1 cellular context compared by ENCODE assay signal in genomic region chr17:50363217-50364060, GRCh38.
TF ChIP-seq lines count a peak whose summit lies in the region.

No MANE protein-coding gene starts in this region.

TF ChIP-seq in WTC11, 78 proteins besides CTCF, POLR2A, EP300 and RAD21 (continued from another document):
- TF ChIP-seq PRDM15 (CRISPR knock-in tag; IDR thresholded peaks at IDR 0.05) (no peak), PREB (CRISPR knock-in tag; IDR thresholded peaks at IDR 0.05; ENCODE audit: borderline replicate concordance) (no peak), ZNF138 (CRISPR knock-in tag; conservative IDR thresholded peaks at IDR 0.05) (no peak), EMX1 (CRISPR knock-in tag; IDR thresholded peaks at IDR 0.05) (no peak), JUN (CRISPR knock-in tag; IDR thresholded peaks at IDR 0.05) (no peak), RORB (CRISPR knock-in tag; IDR thresholded peaks at IDR 0.05) (no peak)
